ENCODE assay signal across 12 cellular contexts in the genomic region with DNA sequence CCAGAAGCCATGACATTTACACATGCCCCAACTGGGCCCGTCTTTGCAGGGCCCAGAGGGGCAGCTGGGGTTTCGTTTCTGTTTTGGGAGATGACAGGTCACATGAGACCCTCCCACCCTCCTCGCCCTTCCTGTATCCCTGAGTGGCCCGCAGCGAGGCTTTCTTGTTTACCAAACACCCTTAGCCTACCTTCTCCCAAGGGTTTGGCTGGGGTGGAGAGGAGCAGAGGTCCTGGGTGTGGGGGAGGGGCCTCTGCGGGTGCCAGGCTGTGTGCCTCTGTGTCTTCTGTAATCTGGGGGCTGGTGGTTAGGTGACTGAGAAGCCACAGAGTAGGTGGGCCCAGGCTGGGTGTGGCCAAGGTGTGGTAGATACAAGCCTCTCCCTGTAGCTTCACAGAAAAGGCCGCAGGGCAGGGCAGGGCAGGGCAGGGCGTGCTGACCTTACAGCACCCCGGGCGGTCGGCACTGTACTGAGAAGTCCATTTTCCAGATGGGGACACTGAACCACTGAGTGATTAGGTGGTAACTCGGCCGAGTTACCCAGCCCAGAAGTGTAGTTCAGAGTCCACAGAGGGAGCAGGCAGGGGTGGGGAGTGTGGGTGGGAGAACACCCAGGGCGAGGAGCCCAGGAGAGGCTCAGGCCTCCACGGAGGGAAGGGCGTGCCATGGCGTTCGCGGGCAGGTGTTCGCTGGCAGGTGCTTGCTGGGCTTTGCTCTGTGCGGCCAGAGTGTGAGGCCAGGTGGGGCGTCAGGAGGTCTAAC. TPM values are rescaled to one million over a fixed set of nuclear protein-coding genes. Genes with fewer than 3 reads are reported as not detected.
DNase-seq lines count a peak whose midpoint lies in the region; ATAC-seq, FAIRE-seq and TF ChIP-seq lines count a peak whose summit lies in the region.
"Had no signal": no experiment of that assay in that cellular context is flagged by ENCODE, and none has a peak within 500 bp of the region (broad histone marks: within the 10 kb centered on the region; RNA-seq: fewer than 3 reads in every experiment).

No MANE protein-coding gene starts in this region.

- POLR2A ChIA-PET in CD4-positive, alpha-beta T cell (lab: Charles Lee), result interaction anchor here (0.6 kb wide), 1 partner anchor 192 kb away, joined by 3 read pairs; no protein-coding TSS in a partner anchor
- POLR2A ChIA-PET in SK-N-SH (lab: Yijun Ruan, JAX), result no interaction called here

- H3F3A ChIP-seq in SK-N-SH (replicated peaks; ENCODE audit: insufficient read depth), result no peaks in the 10 kb centered on the region

- TF ChIP-seq RAD21 in SK-N-SH (IDR thresholded peaks at IDR 0.05; ENCODE audit: low read length), result no peak

- H3K27ac ChIP-seq in CD4-positive, alpha-beta T cell (ENCODE audit: low read depth, low read length), result no peak overlapping the region
- H3K27ac ChIP-seq in tibial nerve (peak overlapping the region in 2 of 4 donors; percentile 29 to 65), SK-N-SH (ENCODE audit: low read depth in 2 of 2, low read length in 1 of 2) (no peak overlapping the region)

- peak; percentile 45 for ATAC-seq in CD4-positive, alpha-beta T cell (ENCODE audit: poor library complexity)
- peak; percentile 40 for ATAC-seq in HG03520 (IDR thresholded peaks at IDR 0.05; ENCODE audit: unreplicated experiment)
- ATAC-seq in naive B cell (ENCODE audit: low read depth in 2 of 2), result peak; percentile 72 to 73

- H3K27me3 Mint-ChIP-seq in CD4-positive, alpha-beta T cell, result no peaks in the 10 kb centered on the region
- H3K27me3 Mint-ChIP-seq in activated T-cell treated with anti-CD3 and anti-CD28 coated beads, Interleukin-2, amount 50 U/mL, for 24 hours, result no peaks in the 10 kb centered on the region
- no peaks in the 10 kb centered on the region for H3K27me3 Mint-ChIP-seq in naive B cell
- H3K27me3 Mint-ChIP-seq: activated naive CD4-positive, alpha-beta T cell treated with anti-CD3 and anti-CD28 coated beads, Interleukin-2, amount 50 U/mL, for 24 hours had no signal

- TF ChIP-seq CTCF in CD4-positive, alpha-beta T cell (IDR thresholded peaks at IDR 0.05), result no peak
- no peak for TF ChIP-seq CTCF in tibial nerve (IDR thresholded peaks at IDR 0.05)
- TF ChIP-seq CTCF in SK-N-SH (IDR thresholded peaks at IDR 0.05), result no peak

- peaks cover 0 to 30% (median 7%) of the 10 kb centered on the region in 4 donors for H3K4me1 ChIP-seq in tibial nerve
- H3K4me1 ChIP-seq in SK-N-SH (ENCODE audit: control insufficient read depth in 1 of 2, insufficient read depth in 2 of 2, low read depth in 1 of 2, low read length in 1 of 2), result peaks cover 0 to 3% of the 10 kb centered on the region in 2 experiments; a peak in 1 of 4 replicates

- no peaks in the 10 kb centered on the region for H3K27me3 ChIP-seq in CD4-positive, alpha-beta T cell (ENCODE audit: control insufficient read depth, insufficient read depth, low read length)
- H3K27me3 ChIP-seq in tibial nerve (no peaks in the 10 kb centered on the region), SK-N-SH (ENCODE audit: insufficient read depth) (no peaks in the 10 kb centered on the region)

- TF ChIP-seq POLR2A in tibial nerve (IDR thresholded peaks at IDR 0.05), result no peak

- WGBS in tibial nerve, 2 donors, result 69 to 76% methylated on average over 21 to 22 of the region's 22 CpGs
- WGBS in SK-N-SH (ENCODE audit: low lambda C conversion rate), result 74% methylated on average over 15 of the region's 22 CpGs

- peak overlapping the region; percentile 38 for H3K4me3 Mint-ChIP-seq in CD4-positive, alpha-beta T cell
- peak overlapping the region; percentile 52 for H3K4me3 Mint-ChIP-seq in activated T-cell treated with anti-CD3 and anti-CD28 coated beads, Interleukin-2, amount 50 U/mL, for 24 hours
- peak overlapping the region; percentile 30 to 90 (median 72) for H3K4me3 Mint-ChIP-seq in naive B cell
- H3K4me3 Mint-ChIP-seq: activated naive CD4-positive, alpha-beta T cell treated with anti-CD3 and anti-CD28 coated beads, Interleukin-2, amount 50 U/mL, for 24 hours had no signal

- H3K9me3 ChIP-seq in CD4-positive, alpha-beta T cell (ENCODE audit: control insufficient read depth, low read length), result no peaks in the 10 kb centered on the region
- H3K9me3 ChIP-seq in tibial nerve, result no peaks in the 10 kb centered on the region
- H3K9me3 ChIP-seq in SK-N-SH, result no peaks in the 10 kb centered on the region

- no peak for FAIRE-seq in RCC 7860 (lab: Jason Lieb, UNC)

- peaks cover 13% of the 10 kb centered on the region for H3K4me1 Mint-ChIP-seq in CD4-positive, alpha-beta T cell (ENCODE audit: low read depth)
- peaks cover 34% of the 10 kb centered on the region for H3K4me1 Mint-ChIP-seq in activated T-cell treated with anti-CD3 and anti-CD28 coated beads, Interleukin-2, amount 50 U/mL, for 24 hours (ENCODE audit: low read depth)
- H3K4me1 Mint-ChIP-seq in naive B cell, result peaks cover 14 to 26% (median 22%) of the 10 kb centered on the region in 3 donors

- no peaks in the 10 kb centered on the region for H3K36me3 ChIP-seq in tibial nerve
- no peaks in the 10 kb centered on the region for H3K36me3 ChIP-seq in SK-N-SH (replicated peaks in 1 of 2; ENCODE audit: control insufficient read depth in 1 of 2, insufficient read depth in 2 of 2, low read length in 1 of 2)

- TF ChIP-seq EP300 in tibial nerve (IDR thresholded peaks at IDR 0.05) (no peak), SK-N-SH (IDR thresholded peaks at IDR 0.05; ENCODE audit: borderline replicate concordance in 1 of 2, low read depth in 1 of 2, low read length in 1 of 2) (no peak)

- no peak overlapping the region for H3K9ac ChIP-seq in SK-N-SH

- no peak for DNase-seq in CD4-positive, alpha-beta T cell
- DNase-seq in activated T-cell treated with anti-CD3 and anti-CD28 coated beads, Interleukin-2, amount 50 U/mL, for 24 hours, result peak; percentile 52
- DNase-seq in naive B cell, result no peak
- no peak for DNase-seq in RCC 7860 (ENCODE audit: low spot score)
- DNase-seq in tibial nerve (ENCODE audit: low spot score in 2 of 2), result no peak
- no peak for DNase-seq in activated CD4-positive, CD25-positive, alpha-beta regulatory T cell treated with anti-CD3 and anti-CD28 coated beads, Interleukin-2, amount 50 U/mL, for 72 hours
- no peak for DNase-seq in SK-N-SH
- DNase-seq: midbrain; Right ventricle myocardium superior; stimulated activated CD4-positive, alpha-beta T cell treated with anti-CD3 and anti-CD28 coated beads, Interleukin-2, amount 100 ng/mL, for 48 hours had no signal

- no peak overlapping the region for H3K4me2 ChIP-seq in SK-N-SH

- no peaks in the 10 kb centered on the region for H3K9me2 ChIP-seq in SK-N-SH

- H3K27ac Mint-ChIP-seq in CD4-positive, alpha-beta T cell, result peak overlapping the region; percentile 55
- H3K27ac Mint-ChIP-seq in activated T-cell treated with anti-CD3 and anti-CD28 coated beads, Interleukin-2, amount 50 U/mL, for 24 hours, result peak overlapping the region; percentile 76
- peak overlapping the region in 5 of 6 donors; percentile 23 to 91 (median 84) for H3K27ac Mint-ChIP-seq in naive B cell

- CTCF ChIA-PET in CD4-positive, alpha-beta T cell (lab: Charles Lee), result interaction anchor here (2.1 kb wide), 1 partner anchor 26 kb away, joined by 5 read pairs; no protein-coding TSS in a partner anchor
- CTCF ChIA-PET in SK-N-SH (lab: Yijun Ruan, JAX), result interaction anchor here (41.0 kb wide), 1 partner anchor 22 kb away, joined by 642 read pairs; no protein-coding TSS in a partner anchor

- no peaks in the 10 kb centered on the region for H3K79me2 ChIP-seq in SK-N-SH (ENCODE audit: insufficient read depth)

- H4K20me1 ChIP-seq in SK-N-SH (ENCODE audit: insufficient read depth), result no peaks in the 10 kb centered on the region

- H2AFZ ChIP-seq in SK-N-SH (ENCODE audit: low read depth), result no peak overlapping the region

- intact Hi-C loops in CD4-positive, alpha-beta T cell (cut with DNase I, micrococcal nuclease), result no loop called here

- H3K9me3 Mint-ChIP-seq in CD4-positive, alpha-beta T cell, result no peaks in the 10 kb centered on the region
- H3K9me3 Mint-ChIP-seq in activated T-cell treated with anti-CD3 and anti-CD28 coated beads, Interleukin-2, amount 50 U/mL, for 24 hours, result no peaks in the 10 kb centered on the region
- no peaks in the 10 kb centered on the region for H3K9me3 Mint-ChIP-seq in naive B cell
- H3K9me3 Mint-ChIP-seq: activated naive CD4-positive, alpha-beta T cell treated with anti-CD3 and anti-CD28 coated beads, Interleukin-2, amount 50 U/mL, for 24 hours had no signal

- H3K4me3 ChIP-seq in tibial nerve, result no peak overlapping the region
- no peak overlapping the region for H3K4me3 ChIP-seq in SK-N-SH (ENCODE audit: low read depth in 2 of 2, low read length in 1 of 2)

- H3K36me3 Mint-ChIP-seq in CD4-positive, alpha-beta T cell (ENCODE audit: low read depth), result peaks cover 5% of the 10 kb centered on the region
- H3K36me3 Mint-ChIP-seq in activated T-cell treated with anti-CD3 and anti-CD28 coated beads, Interleukin-2, amount 50 U/mL, for 24 hours (ENCODE audit: low read depth), result peaks cover 25% of the 10 kb centered on the region
- no peaks in the 10 kb centered on the region for H3K36me3 Mint-ChIP-seq in naive B cell
- H3K36me3 Mint-ChIP-seq: activated naive CD4-positive, alpha-beta T cell treated with anti-CD3 and anti-CD28 coated beads, Interleukin-2, amount 50 U/mL, for 24 hours had no signal

TF ChIP-seq in SK-N-SH, 30 proteins besides CTCF, POLR2A, EP300 and RAD21:
- TF ChIP-seq IRF3 (IDR thresholded peaks at IDR 0.05; ENCODE audit: low read depth, low read length) (no peak), SIN3A (IDR thresholded peaks at IDR 0.05; ENCODE audit: borderline replicate concordance, low read depth, low read length) (no peak)
TF ChIP-seq in SK-N-SH: peak in this region for 0.

RNA-seq across cellular contexts. Expression of gene PRR5, which starts 8.7 kb away (rescaled TPM):
- total RNA-seq in CD4-positive, alpha-beta T cell, result 10 to 100 TPM; 29.0 to 31.6 TPM
- 10 to 100 TPM in 1 of 6 donors, 1 to 10 TPM in 5; 5.4 to 10.9 (median 7.6) TPM for polyA plus RNA-seq in naive B cell (ENCODE audit: low read depth in 6 of 6)
- 10 to 100 TPM; 40.4 to 68.4 (median 42.5) TPM for total RNA-seq in tibial nerve
- polyA plus RNA-seq in SK-N-SH (2012; rRNA removed), result 1.3 TPM in 2 replicates
- 0.86 and 1.4 TPM in 2 replicates for polyA plus RNA-seq in SK-N-SH (2012; cell fraction: cytosol; rRNA removed)
- 2.5 and 2.6 TPM in 2 replicates for polyA plus RNA-seq in SK-N-SH (2012; cell fraction: nucleus; rRNA removed)

RNA-seq across cellular contexts. Expression of gene ARHGAP8, which starts 41.7 kb away (rescaled TPM):
- 1 to 10 TPM; 5.7 to 6.3 TPM for total RNA-seq in CD4-positive, alpha-beta T cell
- polyA plus RNA-seq in naive B cell (ENCODE audit: low read depth in 6 of 6), result under 1 TPM in 1 of 6 donors, not detected in 5; 0.17 TPM
- 1 to 10 TPM; 1.7 to 5.7 (median 3.0) TPM for total RNA-seq in tibial nerve
- polyA plus RNA-seq in SK-N-SH (2012; rRNA removed), result 0.05 and 0.08 TPM in 2 replicates
- 0.09 TPM in 1 of 2 replicates, not detected in the other for polyA plus RNA-seq in SK-N-SH (2012; cell fraction: cytosol; rRNA removed)
- 0.20 and 0.38 TPM in 2 replicates for polyA plus RNA-seq in SK-N-SH (2012; cell fraction: nucleus; rRNA removed)
- total RNA-seq: Right ventricle myocardium superior had no signal
